8 cellular contexts compared by ENCODE assay signal in the genomic region with DNA sequence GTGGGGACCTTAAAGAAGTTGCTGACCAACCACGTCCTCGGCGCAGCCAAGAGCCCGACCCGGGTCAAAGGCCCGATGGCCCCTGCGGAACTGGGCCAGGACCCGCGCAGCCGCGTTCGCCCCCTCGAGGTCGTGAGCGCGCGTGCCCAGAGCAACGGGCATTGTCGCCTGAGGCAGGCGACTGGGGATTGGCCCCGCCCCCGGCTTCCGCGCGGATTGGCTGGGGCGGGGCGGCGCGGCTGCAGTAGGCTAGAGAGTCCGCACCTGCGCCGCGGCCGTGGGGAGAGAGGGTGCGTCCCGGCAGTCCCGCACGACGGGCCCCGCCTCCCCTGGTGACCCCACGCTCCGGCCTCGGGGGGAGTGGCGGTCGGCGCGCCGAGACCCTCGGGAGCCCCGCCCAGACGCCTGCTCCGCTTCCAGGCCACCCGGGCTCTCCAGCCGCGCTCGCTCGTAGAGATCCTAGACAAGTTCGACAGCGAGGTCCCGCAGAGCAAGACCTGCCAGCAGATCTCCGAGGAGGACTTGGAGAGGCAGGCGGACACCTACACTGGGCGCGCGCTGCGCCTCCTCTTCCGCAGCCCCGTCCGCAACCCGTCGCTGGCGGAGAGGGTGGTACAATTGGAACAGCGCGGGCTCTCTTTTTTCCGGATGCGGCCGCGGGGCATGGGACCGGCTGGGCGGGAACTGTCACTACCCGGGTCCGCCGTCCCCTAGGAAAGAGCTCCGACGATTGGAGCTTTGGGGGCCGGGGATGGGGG. TPM values are rescaled to one million over a fixed set of nuclear protein-coding genes. Genes with fewer than 3 reads are reported as not detected.
DNase-seq lines count a peak whose midpoint lies in the region; ATAC-seq and TF ChIP-seq lines count a peak whose summit lies in the region.

No MANE protein-coding gene starts in this region.

- H4K20me1 ChIP-seq in OCI-LY1 (ENCODE audit: insufficient read depth, low read length) = no peaks in the 10 kb centered on the region
- no peaks in the 10 kb centered on the region for H4K20me1 ChIP-seq in fibroblast of lung (ENCODE audit: control insufficient read depth, extremely low read depth, insufficient read depth, low read length)
- H4K20me1 ChIP-seq in neural progenitor cell (ENCODE audit: low read depth) = peaks cover 30% of the 10 kb centered on the region

- 0 to 1% methylated on average over 1 to 83 of the region's 86 CpGs for WGBS in testis, 2 donors

- CTCF ChIA-PET in CD4-positive, alpha-beta T cell (lab: Charles Lee) = interaction anchor here (1.1 to 1.7 kb wide), 3 partner anchors 11 to 29 kb away, joined by 3 to 7 read pairs (median 4); a partner anchor contains a TSS

- peak overlapping the region; percentile 78 for H3K4me3 ChIP-seq in HUES6 (ENCODE audit: low read depth, low read length)
- H3K4me3 ChIP-seq in OCI-LY1 (ENCODE audit: low read depth, low read length, poor library complexity, severe bottlenecking) = peak overlapping the region; percentile 64
- H3K4me3 ChIP-seq in fibroblast of lung (replicated peaks in 1 of 4; ENCODE audit: control extremely low read depth in 1 of 4, insufficient read depth in 1 of 4, low read depth in 3 of 4, low read length in 4 of 4) = peak overlapping the region; percentile 41 to 57 (median 46)
- H3K4me3 ChIP-seq in neural progenitor cell = peak overlapping the region; percentile 51
- H3K4me3 ChIP-seq in testis = peak overlapping the region; percentile 27 to 50

- no peak overlapping the region for H3K27ac Mint-ChIP-seq in CD4-positive, alpha-beta T cell
- H3K27ac Mint-ChIP-seq in neural progenitor cell = peak overlapping the region; percentile 74

- H3K36me3 Mint-ChIP-seq in CD4-positive, alpha-beta T cell (ENCODE audit: low read depth) = no peaks in the 10 kb centered on the region
- peaks cover 5% of the 10 kb centered on the region for H3K36me3 Mint-ChIP-seq in neural progenitor cell

- POLR2A ChIA-PET in CD4-positive, alpha-beta T cell (lab: Charles Lee) = interaction anchor here (1.1 to 2.4 kb wide), 4 partner anchors 11 to 28 kb away, joined by 3 to 11 read pairs (median 6); a partner anchor contains a TSS

- H3K4me1 ChIP-seq in HUES6 (ENCODE audit: control insufficient read depth, insufficient read depth, low read length) = peaks cover 21% of the 10 kb centered on the region
- H3K4me1 ChIP-seq in OCI-LY1 (ENCODE audit: insufficient read depth, low read length, severe bottlenecking) = peaks cover 29% of the 10 kb centered on the region
- peaks cover 6% of the 10 kb centered on the region for H3K4me1 ChIP-seq in fibroblast of lung (ENCODE audit: control insufficient read depth, extremely low read depth, insufficient read depth, low read length)
- H3K4me1 ChIP-seq in neural progenitor cell = peaks cover 14% of the 10 kb centered on the region
- H3K4me1 ChIP-seq in testis = no peaks in the 10 kb centered on the region

- H3K9me3 ChIP-seq in CD4-positive, alpha-beta T cell (ENCODE audit: control insufficient read depth, low read length) = no peaks in the 10 kb centered on the region
- H3K9me3 ChIP-seq in HUES6 (ENCODE audit: control insufficient read depth, insufficient read depth, low read depth, low read length) = no peaks in the 10 kb centered on the region
- no peaks in the 10 kb centered on the region for H3K9me3 ChIP-seq in OCI-LY1 (ENCODE audit: low read length)
- no peaks in the 10 kb centered on the region for H3K9me3 ChIP-seq in fibroblast of lung (ENCODE audit: control insufficient read depth, insufficient read depth, low read depth, low read length)
- H3K9me3 ChIP-seq in neural progenitor cell (ENCODE audit: low read depth) = no peaks in the 10 kb centered on the region
- no peaks in the 10 kb centered on the region for H3K9me3 ChIP-seq in testis

- no peaks in the 10 kb centered on the region for H3K27me3 ChIP-seq in CD4-positive, alpha-beta T cell (ENCODE audit: control insufficient read depth, insufficient read depth, low read length)
- H3K27me3 ChIP-seq in HUES6 (ENCODE audit: control insufficient read depth, insufficient read depth, low read length) = peaks cover 4% of the 10 kb centered on the region; the same call in 1 of the 2 replicates
- H3K27me3 ChIP-seq in OCI-LY1 (ENCODE audit: insufficient read depth, low read length) = no peaks in the 10 kb centered on the region; the same call in 1 of the 2 replicates
- H3K27me3 ChIP-seq in fibroblast of lung (ENCODE audit: control insufficient read depth, insufficient read depth, low read length) = no peaks in the 10 kb centered on the region
- H3K27me3 ChIP-seq in neural progenitor cell = no peaks in the 10 kb centered on the region
- no peaks in the 10 kb centered on the region for H3K27me3 ChIP-seq in testis

- H3K4me3 Mint-ChIP-seq in CD4-positive, alpha-beta T cell = peak overlapping the region; percentile 82
- peak overlapping the region; percentile 86 for H3K4me3 Mint-ChIP-seq in neural progenitor cell

- H3K4me2 ChIP-seq in OCI-LY1 (ENCODE audit: low read length) = peak overlapping the region; percentile 78
- H3K4me2 ChIP-seq in fibroblast of lung (ENCODE audit: extremely low read depth, insufficient read depth, low read length) = peak overlapping the region; percentile 59
- peak overlapping the region; percentile 95 for H3K4me2 ChIP-seq in neural progenitor cell

- H3K36me3 ChIP-seq in HUES6 (ENCODE audit: control insufficient read depth, insufficient read depth, low read length) = peaks cover 20% of the 10 kb centered on the region
- peaks cover 11% of the 10 kb centered on the region; the same call in 1 of the 2 replicates for H3K36me3 ChIP-seq in OCI-LY1 (ENCODE audit: insufficient read depth, low read length)
- H3K36me3 ChIP-seq in fibroblast of lung (ENCODE audit: control insufficient read depth, insufficient read depth, low read length) = peaks cover 2% of the 10 kb centered on the region
- H3K36me3 ChIP-seq in neural progenitor cell = no peaks in the 10 kb centered on the region
- no peaks in the 10 kb centered on the region for H3K36me3 ChIP-seq in testis (ENCODE audit: low read depth, missing control alignments)

- ATAC-seq in CD4-positive, alpha-beta T cell (ENCODE audit: poor library complexity) = peak; percentile 97
- ATAC-seq in GM19372 (IDR thresholded peaks at IDR 0.05; ENCODE audit: low read depth, unreplicated experiment) = peak; percentile 90

- DNase-seq in CD4-positive, alpha-beta T cell = peak in 9 of 10 experiments; percentile 58 to 77 (median 67)
- DNase-seq in activated T-cell treated with anti-CD3 and anti-CD28 coated beads for 24 hours (ENCODE audit: low read depth) (peak; percentile 67), fibroblast of lung (ENCODE audit: low read depth in 2 of 2) (peak; percentile 11 to 36), neural progenitor cell (ENCODE audit: low spot score) (peak; percentile 93), testis (peak; percentile 71)

- H3K27me3 Mint-ChIP-seq in CD4-positive, alpha-beta T cell = no peaks in the 10 kb centered on the region
- H3K27me3 Mint-ChIP-seq in neural progenitor cell (ENCODE audit: insufficient read depth, low read depth) = peaks cover 11% of the 10 kb centered on the region

- no peak for TF ChIP-seq POLR2A in testis (IDR thresholded peaks at IDR 0.05)

- TF ChIP-seq CTCF in CD4-positive, alpha-beta T cell (IDR thresholded peaks at IDR 0.05) = peak; percentile 50
- TF ChIP-seq CTCF in OCI-LY1 (IDR thresholded peaks at IDR 0.05; ENCODE audit: low read length) (0 out of 2 replicates have a peak, but pooled peaks have one; percentile 13), fibroblast of lung (conservative IDR thresholded peaks at IDR 0.05 in 1 of 2, IDR thresholded peaks at IDR 0.05 in 1 of 2; ENCODE audit: low read depth in 1 of 2, low read length in 2 of 2) (no peak), neural progenitor cell (IDR thresholded peaks at IDR 0.05) (peak; percentile 40), testis (IDR thresholded peaks at IDR 0.05) (no peak)

- H2AFZ ChIP-seq in OCI-LY1 (ENCODE audit: low read length) (no peak overlapping the region), fibroblast of lung (ENCODE audit: low read length) (peak overlapping the region; percentile 82), neural progenitor cell (replicated peaks) (no peak overlapping the region)

- no peak overlapping the region for H3K27ac ChIP-seq in CD4-positive, alpha-beta T cell (ENCODE audit: low read depth, low read length)
- H3K27ac ChIP-seq in HUES6 (ENCODE audit: low read depth, low read length) (no peak overlapping the region), OCI-LY1 (ENCODE audit: low read depth, low read length, poor library complexity, severe bottlenecking) (peak overlapping the region; percentile 67), fibroblast of lung (ENCODE audit: insufficient read depth, low read length) (no peak overlapping the region), neural progenitor cell (peak overlapping the region; percentile 71), testis (no peak overlapping the region)

- H3K9ac ChIP-seq in HUES6 (ENCODE audit: low read length) (peak overlapping the region; percentile 54), OCI-LY1 (ENCODE audit: low read length) (peak overlapping the region; percentile 68), fibroblast of lung (ENCODE audit: insufficient read depth, low read length) (no peak overlapping the region), neural progenitor cell (no peak overlapping the region)

- H3F3A ChIP-seq in OCI-LY1 (ENCODE audit: insufficient read depth, low read length) = no peaks in the 10 kb centered on the region
- H3F3A ChIP-seq in neural progenitor cell (ENCODE audit: low read depth) = peaks cover 62% of the 10 kb centered on the region

- no peaks in the 10 kb centered on the region for H3K9me3 Mint-ChIP-seq in CD4-positive, alpha-beta T cell
- H3K9me3 Mint-ChIP-seq in neural progenitor cell = peaks cover 2% of the 10 kb centered on the region

- no peaks in the 10 kb centered on the region for H3K79me2 ChIP-seq in OCI-LY1 (ENCODE audit: insufficient read depth, low read length)
- peaks cover 3% of the 10 kb centered on the region for H3K79me2 ChIP-seq in fibroblast of lung (ENCODE audit: control insufficient read depth, insufficient read depth, low read length)
- peaks cover 20% of the 10 kb centered on the region for H3K79me2 ChIP-seq in neural progenitor cell (ENCODE audit: low read depth)

- intact Hi-C loops in CD4-positive, alpha-beta T cell (cut with DNase I, micrococcal nuclease) = loop anchor here in 1 of 2 experiments (1.0 to 2.0 kb wide), 2 partner anchors 8 to 15 kb away; a partner anchor contains a TSS
- intact Hi-C loops in testis (cut with DNase I; ENCODE audit: low total_unique reads) = no loop called here

- H3K9me2 ChIP-seq in OCI-LY1 (ENCODE audit: low read depth, low read length) = no peaks in the 10 kb centered on the region

- H3K4me1 Mint-ChIP-seq in CD4-positive, alpha-beta T cell (ENCODE audit: low read depth) = peaks cover 14% of the 10 kb centered on the region
- peaks cover 25% of the 10 kb centered on the region for H3K4me1 Mint-ChIP-seq in neural progenitor cell

RNA-seq across cellular contexts. Expression of a gene that starts 8.3 kb away (rescaled TPM):
- total RNA-seq in CD4-positive, alpha-beta T cell = 10 to 100 TPM; 43.8 to 46.2 TPM
- total RNA-seq in fibroblast of lung (14.9 and 18.3 TPM in 2 replicates), neural progenitor cell (ENCODE audit: low replicate concordance) (14.3 and 28.3 TPM in 2 replicates), testis (10 to 100 TPM; 64.6 to 65.3 TPM)
- polyA plus RNA-seq in fibroblast of lung (25.5 and 35.3 TPM in 2 replicates), testis (ENCODE audit: insufficient read depth, low read depth, low replicate concordance) (35.5 TPM)
- polyA plus RNA-seq in fibroblast of lung (2012) = 27.8 and 34.0 TPM in 2 replicates
- 47.2 and 51.1 TPM in 2 replicates for polyA minus RNA-seq in fibroblast of lung (ENCODE audit: low replicate concordance)

RNA-seq across cellular contexts. Expression of a gene that starts 15.4 kb away (rescaled TPM):
- 10 to 100 TPM; 20.0 to 21.2 TPM for total RNA-seq in CD4-positive, alpha-beta T cell
- total RNA-seq in fibroblast of lung (13.2 and 14.6 TPM in 2 replicates), neural progenitor cell (ENCODE audit: low replicate concordance) (4.3 and 16.6 TPM in 2 replicates), testis (10 to 100 TPM; 33.0 to 34.3 TPM)
- polyA plus RNA-seq in fibroblast of lung (12.0 and 17.2 TPM in 2 replicates), testis (ENCODE audit: insufficient read depth, low read depth, low replicate concordance) (23.9 TPM)
- polyA plus RNA-seq in fibroblast of lung (2012) = 34.7 and 78.1 TPM in 2 replicates
- polyA minus RNA-seq in fibroblast of lung (ENCODE audit: low replicate concordance) = 20.7 and 22.4 TPM in 2 replicates

RNA-seq across cellular contexts. Expression of a gene that starts 25.0 kb away (rescaled TPM):
- under 1 TPM; 0.14 to 0.20 TPM for total RNA-seq in CD4-positive, alpha-beta T cell
- total RNA-seq in fibroblast of lung = under 0.01 and 0.17 TPM in 2 replicates
- 0.03 and 0.06 TPM in 2 replicates for polyA plus RNA-seq in fibroblast of lung
- 0.10 TPM in 1 of 2 replicates, not detected in the other for polyA plus RNA-seq in fibroblast of lung (2012)
- polyA minus RNA-seq in fibroblast of lung (ENCODE audit: low replicate concordance) = not detected in 2 replicates
- 0.15 TPM in 1 of 2 replicates, not detected in the other for total RNA-seq in neural progenitor cell (ENCODE audit: low replicate concordance)
- 10 to 100 TPM; 16.0 to 28.6 TPM for total RNA-seq in testis
- polyA plus RNA-seq in testis (ENCODE audit: insufficient read depth, low read depth, low replicate concordance) = 54.0 TPM

RNA-seq across cellular contexts. Expression of a gene that starts 27.7 kb away (rescaled TPM):
- total RNA-seq in CD4-positive, alpha-beta T cell = 10 to 100 TPM; 23.9 to 25.2 TPM
- 7.4 and 10.4 TPM in 2 replicates for total RNA-seq in fibroblast of lung
- polyA plus RNA-seq in fibroblast of lung = 4.7 and 5.7 TPM in 2 replicates
- polyA plus RNA-seq in fibroblast of lung (2012) = 10.6 and 16.0 TPM in 2 replicates
- polyA minus RNA-seq in fibroblast of lung (ENCODE audit: low replicate concordance) = 8.0 and 13.5 TPM in 2 replicates
- 4.8 and 23.4 TPM in 2 replicates for total RNA-seq in neural progenitor cell (ENCODE audit: low replicate concordance)
- total RNA-seq in testis = 10 to 100 TPM; 36.5 to 37.1 TPM
- polyA plus RNA-seq in testis (ENCODE audit: insufficient read depth, low read depth, low replicate concordance) = 9.9 TPM

Comparison
In these comparisons a context has a peak if more than half of its experiments do, and no peak if none do; other contexts are left out.
1. DNase-seq: peak in every context shown above with its lines; median percentile 93 in neural progenitor cell; 71 in testis; 67 in CD4-positive, alpha-beta T cell; 67 in activated T-cell treated with anti-CD3 and anti-CD28 coated beads for 24 hours; 24 in fibroblast of lung.
2. H3K27ac ChIP-seq: peak in OCI-LY1 (single experiment) and neural progenitor cell (single experiment); none in CD4-positive, alpha-beta T cell (single experiment), HUES6 (single experiment), fibroblast of lung (single experiment) and testis (0 of 2).
3. CTCF ChIP-seq: peak in CD4-positive, alpha-beta T cell (single experiment), OCI-LY1 (single experiment) and neural progenitor cell (single experiment); none in fibroblast of lung (0 of 2) and testis (0 of 3).
4. H3K9ac ChIP-seq: peak in HUES6 (single experiment) and OCI-LY1 (single experiment); none in fibroblast of lung (single experiment) and neural progenitor cell (single experiment).
5. RNA of a gene that starts 25.0 kb away (total RNA-seq): 16.0 to 28.6 TPM in testis; 0.14 to 0.20 TPM in CD4-positive, alpha-beta T cell, under 0.01 to 0.17 TPM in fibroblast of lung and 0.15 TPM in neural progenitor cell; every median in the first group is over 10 times any median in the second.
6. Peak in every context shown above with its lines, with median percentiles within 50 percentile points of each other: H3K4me3 ChIP-seq and H3K4me2 ChIP-seq.